Comparison of ENCODE assay signal across 16 cellular contexts in genomic region chr19:30587869-30588268, GRCh38.
DNase-seq lines count a peak whose midpoint lies in the region; ATAC-seq lines count a peak whose summit lies in the region.
"Had no signal": no experiment of that assay in that cellular context is flagged by ENCODE, and none has a peak within 500 bp of the region (broad histone marks: within the 10 kb centered on the region; RNA-seq: fewer than 3 reads in every experiment).

No MANE protein-coding gene starts in this region.

- intact Hi-C loops in left colon (cut with DNase I, micrococcal nuclease), result no loop called here

- ATAC-seq in left colon, result no peak

- DNase-seq in DMS79 treated with DMSO at 0.1 percent for 48 hours (lab: John Stamatoyannopoulos, UW), result peak; percentile 77
- DNase-seq in NCI-H2171 (lab: John Stamatoyannopoulos, UW), result peak; percentile 31
- peak; percentile 53 for DNase-seq in globus pallidus (ENCODE audit: low spot score)
- DNase-seq in putamen (ENCODE audit: low spot score), result peak; percentile 39
- no peak for DNase-seq in NCI-H1417 treated with DMSO at 0.1 percent for 48 hours (lab: John Stamatoyannopoulos, UW)
- no peak for DNase-seq in NCI-H1694 (lab: John Stamatoyannopoulos, UW)
- no peak for DNase-seq in left colon
- DNase-seq: AML-193; Calu3; CD4-positive, CD25-positive, alpha-beta regulatory T cell; GOT3; MG63; NCI-H2081 treated with DMSO at 0.1 percent for 48 hours; NCI-H345; NCI-H69; SHP77 treated with DMSO at 0.1 percent for 48 hours had no signal

Comparison
In these comparisons a context has a peak if more than half of its experiments do, and no peak if none do; other contexts are left out.
1. DNase-seq: peak in DMS79 treated with DMSO at 0.1 percent for 48 hours (single experiment), NCI-H2171 (single experiment), globus pallidus (single experiment) and putamen (single experiment); none in NCI-H1417 treated with DMSO at 0.1 percent for 48 hours (single experiment), NCI-H1694 (single experiment) and left colon (0 of 2).